ENCODE assay signal across 15 cellular contexts in genomic region chr11:113201055-113201818, GRCh38.
DNase-seq lines count a peak whose midpoint lies in the region; ATAC-seq and TF ChIP-seq lines count a peak whose summit lies in the region.
"Had no signal": no experiment of that assay in that cellular context is flagged by ENCODE, and none has a peak within 500 bp of the region (broad histone marks: within the 10 kb centered on the region; RNA-seq: fewer than 3 reads in every experiment).

No MANE protein-coding gene starts in this region.

- peaks cover 7% of the 10 kb centered on the region for H3K27me3 Mint-ChIP-seq in activated CD4-positive, alpha-beta T cell treated with anti-CD3 and anti-CD28 coated beads, Interleukin-2, amount 10 ng/mL, durations not matched to agents 24 days and 14 days

- no peak overlapping the region for H3K4me3 ChIP-seq in PC-9
- H3K4me3 ChIP-seq: body of pancreas, spleen had no signal

- H4K20me1 ChIP-seq in PC-9 (ENCODE audit: insufficient read depth): no peaks in the 10 kb centered on the region

- H3K4me1 Mint-ChIP-seq in activated CD4-positive, alpha-beta T cell treated with anti-CD3 and anti-CD28 coated beads, Interleukin-2, amount 10 ng/mL, durations not matched to agents 24 days and 14 days: no peaks in the 10 kb centered on the region
- H3K4me1 Mint-ChIP-seq: stimulated activated effector memory CD8-positive, alpha-beta T cell treated with anti-CD3 and anti-CD28 coated beads, Interleukin-12 subunit alpha, Interleukin-12 subunit beta, amount 100 ng/mL, for 72 hours had no signal

- H3K27ac ChIP-seq in PC-9 (peak overlapping the region; percentile 86), substantia nigra (ENCODE audit: low read depth, low read length, poor library complexity, severe bottlenecking) (peak overlapping the region; percentile 3)
- H3K27ac ChIP-seq: body of pancreas, spleen had no signal

- H3K9me3 Mint-ChIP-seq in activated CD4-positive, alpha-beta T cell treated with anti-CD3 and anti-CD28 coated beads, Interleukin-2, amount 10 ng/mL, durations not matched to agents 24 days and 14 days: no peaks in the 10 kb centered on the region
- H3K9me3 Mint-ChIP-seq: activated naive CD4-positive, alpha-beta T cell treated with anti-CD3 and anti-CD28 coated beads, Interleukin-2, amount 50 U/mL, for 72 hours; stimulated activated effector memory CD8-positive, alpha-beta T cell treated with anti-CD3 and anti-CD28 coated beads, Interleukin-12 subunit alpha, Interleukin-12 subunit beta, amount 100 ng/mL, for 72 hours had no signal

- H3K79me2 ChIP-seq in PC-9 (ENCODE audit: low read depth): no peaks in the 10 kb centered on the region

- H3K27ac Mint-ChIP-seq in activated CD4-positive, alpha-beta T cell treated with anti-CD3 and anti-CD28 coated beads, Interleukin-2, amount 10 ng/mL, durations not matched to agents 24 days and 14 days: no peak overlapping the region
- H3K27ac Mint-ChIP-seq: activated naive CD4-positive, alpha-beta T cell treated with anti-CD3 and anti-CD28 coated beads, Interleukin-2, amount 50 U/mL, for 72 hours; stimulated activated effector memory CD8-positive, alpha-beta T cell treated with anti-CD3 and anti-CD28 coated beads, Interleukin-12 subunit alpha, Interleukin-12 subunit beta, amount 100 ng/mL, for 72 hours had no signal

- no peak for ATAC-seq in GM21717 (IDR thresholded peaks at IDR 0.05; ENCODE audit: unreplicated experiment)
- ATAC-seq: activated naive CD4-positive, alpha-beta T cell treated with anti-CD3 and anti-CD28 coated beads, Interleukin-2, amount 50 U/mL, for 72 hours; body of pancreas had no signal

- TF ChIP-seq CTCF in PC-9 (conservative IDR thresholded peaks at IDR 0.05): no peak

- H2AFZ ChIP-seq in PC-9: no peak overlapping the region

- H3K9me3 ChIP-seq in PC-9 (ENCODE audit: insufficient read depth, low read depth): no peaks in the 10 kb centered on the region
- H3K9me3 ChIP-seq: body of pancreas, spleen had no signal

- H3K9me2 ChIP-seq in PC-9 (ENCODE audit: insufficient read depth): no peaks in the 10 kb centered on the region

- H3K4me2 ChIP-seq in PC-9: peak overlapping the region; percentile 60

- H3K36me3 ChIP-seq in PC-9 (ENCODE audit: low read depth): no peaks in the 10 kb centered on the region
- H3K36me3 ChIP-seq: spleen had no signal

- POLR2A ChIA-PET in PC-9 (lab: Charles Lee; ENCODE audit: unreplicated experiment): no interaction called here

- CTCF ChIA-PET in PC-9 (lab: Charles Lee): no interaction called here

- H3K36me3 Mint-ChIP-seq in activated CD4-positive, alpha-beta T cell treated with anti-CD3 and anti-CD28 coated beads, Interleukin-2, amount 10 ng/mL, durations not matched to agents 24 days and 14 days (ENCODE audit: low read depth): no peaks in the 10 kb centered on the region
- H3K36me3 Mint-ChIP-seq: activated naive CD4-positive, alpha-beta T cell treated with anti-CD3 and anti-CD28 coated beads, Interleukin-2, amount 50 U/mL, for 72 hours; stimulated activated effector memory CD8-positive, alpha-beta T cell treated with anti-CD3 and anti-CD28 coated beads, Interleukin-12 subunit alpha, Interleukin-12 subunit beta, amount 100 ng/mL, for 72 hours had no signal

- DNase-seq in NCI-H2196 (lab: John Stamatoyannopoulos, UW; ENCODE audit: unreplicated experiment) (peak; percentile 15), NCI-H2196 treated with DMSO at 0.1 percent for 48 hours (lab: John Stamatoyannopoulos, UW; ENCODE audit: unreplicated experiment) (no peak), PC-9 (no peak), head of caudate nucleus (peak in 40 of 42 donors; percentile 45 to 90 (median 67)), substantia nigra (lab: John Stamatoyannopoulos, UW) (peak in 4 of 49 donors; percentile 17 to 58 (median 42)), NCI-H187 (lab: John Stamatoyannopoulos, UW) (no peak)
- no peak for DNase-seq in activated CD4-positive, alpha-beta T cell treated with anti-CD3 and anti-CD28 coated beads, Interleukin-2, amount 10 ng/mL, durations not matched to agents 24 days and 14 days
- DNase-seq: activated CD4-positive, alpha-beta T cell treated with anti-CD3 and anti-CD28 coated beads for 4 hours; body of pancreas; DMS79; spleen; trophoblast cell had no signal

- H3F3A ChIP-seq in PC-9 (ENCODE audit: insufficient read depth, low read depth): peaks cover 19% of the 10 kb centered on the region

- H3K4me1 ChIP-seq in PC-9 (replicated peaks; ENCODE audit: insufficient read depth): peaks cover 55% of the 10 kb centered on the region
- H3K4me1 ChIP-seq: body of pancreas, spleen had no signal

- H3K4me3 Mint-ChIP-seq in activated CD4-positive, alpha-beta T cell treated with anti-CD3 and anti-CD28 coated beads, Interleukin-2, amount 10 ng/mL, durations not matched to agents 24 days and 14 days: no peak overlapping the region
- H3K4me3 Mint-ChIP-seq: stimulated activated effector memory CD8-positive, alpha-beta T cell treated with anti-CD3 and anti-CD28 coated beads, Interleukin-12 subunit alpha, Interleukin-12 subunit beta, amount 100 ng/mL, for 72 hours had no signal

- BruUV-seq in PC-9 (replicated peaks; lab: Mats Ljungman, UMichigan): no TSS peak

- intact Hi-C loops in PC-9 (cut with micrococcal nuclease; ENCODE audit: unreplicated experiment): no loop called here
- intact Hi-C loops in head of caudate nucleus (cut with DNase I): no loop called here
- intact Hi-C loops in activated CD4-positive, alpha-beta T cell treated with anti-CD3 and anti-CD28 coated beads, Interleukin-2, amount 10 ng/mL, durations not matched to agents 24 days and 14 days (cut with micrococcal nuclease): no loop called here

- H3K27me3 ChIP-seq in PC-9 (ENCODE audit: insufficient read depth, low read depth): no peaks in the 10 kb centered on the region
- H3K27me3 ChIP-seq: body of pancreas had no signal

Comparison
In these comparisons a context has a peak if more than half of its experiments do, and no peak if none do; other contexts are left out.
1. DNase-seq: peak in NCI-H2196 (single experiment) and head of caudate nucleus (40 of 42); none in NCI-H2196 treated with DMSO at 0.1 percent for 48 hours (single experiment), PC-9 (0 of 2), NCI-H187 (0 of 2) and activated CD4-positive, alpha-beta T cell treated with anti-CD3 and anti-CD28 coated beads, Interleukin-2, amount 10 ng/mL, durations not matched to agents 24 days and 14 days (single experiment).